13 cellular contexts compared by ENCODE assay signal in genomic region chr3:122493296-122493695, GRCh38. TPM values are rescaled to one million over a fixed set of nuclear protein-coding genes. Genes with fewer than 3 reads are reported as not detected.
DNase-seq lines count a peak whose midpoint lies in the region; ATAC-seq and TF ChIP-seq lines count a peak whose summit lies in the region.
"Had no signal": no experiment of that assay in that cellular context is flagged by ENCODE, and none has a peak within 500 bp of the region (broad histone marks: within the 10 kb centered on the region; RNA-seq: fewer than 3 reads in every experiment).

No MANE protein-coding gene starts in this region.

- H3K9me3 Mint-ChIP-seq in activated naive CD4-positive, alpha-beta T cell treated with anti-CD3 and anti-CD28 coated beads, Interleukin-2, amount 50 U/mL, for 24 hours = no peaks in the 10 kb centered on the region

- H3K4me3 Mint-ChIP-seq in activated naive CD4-positive, alpha-beta T cell treated with anti-CD3 and anti-CD28 coated beads, Interleukin-2, amount 50 U/mL, for 24 hours = no peak overlapping the region

- H3K4me1 Mint-ChIP-seq in activated naive CD4-positive, alpha-beta T cell treated with anti-CD3 and anti-CD28 coated beads, Interleukin-2, amount 50 U/mL, for 24 hours = peaks cover 60% of the 10 kb centered on the region

- no peak for TF ChIP-seq POLR2A in vagina (IDR thresholded peaks at IDR 0.05)

- H3K9me3 ChIP-seq in SJSA1 (replicated peaks) (no peaks in the 10 kb centered on the region), vagina (no peaks in the 10 kb centered on the region)
- H3K9me3 ChIP-seq: A549, ovary had no signal

- H3K27ac Mint-ChIP-seq in activated naive CD4-positive, alpha-beta T cell treated with anti-CD3 and anti-CD28 coated beads, Interleukin-2, amount 50 U/mL, for 24 hours = peak overlapping the region; percentile 73

- H3K4me3 ChIP-seq in SJSA1 (no peak overlapping the region), vagina (no peak overlapping the region)
- H3K4me3 ChIP-seq: A549, ovary had no signal

- no peak for TF ChIP-seq CTCF in vagina (IDR thresholded peaks at IDR 0.05)

- H3K27ac ChIP-seq in SJSA1 (peak overlapping the region; percentile 62), vagina (no peak overlapping the region)
- H3K27ac ChIP-seq: A549, ovary had no signal

- ATAC-seq in GM18517 (IDR thresholded peaks at IDR 0.05; ENCODE audit: unreplicated experiment) = no peak
- ATAC-seq: A549 had no signal

- peaks cover 29% of the 10 kb centered on the region for H3K36me3 Mint-ChIP-seq in activated naive CD4-positive, alpha-beta T cell treated with anti-CD3 and anti-CD28 coated beads, Interleukin-2, amount 50 U/mL, for 24 hours

- no peaks in the 10 kb centered on the region for H3K27me3 Mint-ChIP-seq in activated naive CD4-positive, alpha-beta T cell treated with anti-CD3 and anti-CD28 coated beads, Interleukin-2, amount 50 U/mL, for 24 hours

- no peaks in the 10 kb centered on the region for H3K27me3 ChIP-seq in SJSA1 (replicated peaks)
- no peaks in the 10 kb centered on the region for H3K27me3 ChIP-seq in vagina
- H3K27me3 ChIP-seq: ovary had no signal

- peaks cover 39% of the 10 kb centered on the region for H3K4me1 ChIP-seq in SJSA1 (replicated peaks)
- peaks cover 11% of the 10 kb centered on the region for H3K4me1 ChIP-seq in vagina

- DNase-seq in activated naive CD4-positive, alpha-beta T cell treated with Interleukin-2 at 50 U/mL for 16 hours = no peak
- DNase-seq in SJSA1 (ENCODE audit: low read depth in 1 of 2, low spot score in 2 of 2) = peak in 1 of 2 experiments; percentile 75
- peak; percentile 55 for DNase-seq in fibroblast of gingiva (ENCODE audit: low read depth)
- peak; percentile 33 for DNase-seq in stromal cell of bone marrow (ENCODE audit: low read depth)
- DNase-seq in globus pallidus (ENCODE audit: low spot score) = no peak
- DNase-seq in vagina (ENCODE audit: extremely low spot score in 2 of 2) = no peak
- DNase-seq: amygdala, HCEC 1CT, NCI-H1105 treated with DMSO at 0.1 percent for 48 hours, ovary had no signal

- H3K36me3 ChIP-seq in SJSA1 (peaks cover 42% of the 10 kb centered on the region), vagina (peaks cover 0 to 31% of the 10 kb centered on the region in 2 donors)
- H3K36me3 ChIP-seq: ovary had no signal

- intact Hi-C loops in vagina (cut with DNase I) = no loop called here

RNA-seq across cellular contexts. Expression of gene KPNA1, which starts 21.4 kb away (rescaled TPM):
- 25.0 and 47.1 TPM in 2 replicates for total RNA-seq in SJSA1 (2014; rRNA removed; shearing (Covaris generic))
- total RNA-seq in vagina = 54.0 TPM

Comparison
In these comparisons a context has a peak if more than half of its experiments do, and no peak if none do; other contexts are left out.
1. DNase-seq: peak in fibroblast of gingiva (single experiment) and stromal cell of bone marrow (single experiment); none in activated naive CD4-positive, alpha-beta T cell treated with Interleukin-2 at 50 U/mL for 16 hours (single experiment), globus pallidus (single experiment) and vagina (0 of 2).